In genomic region chr22:46267431-46268279, GRCh38 we compare ENCODE assay signal across 8 cellular contexts. TPM values are rescaled to one million over a fixed set of nuclear protein-coding genes. Genes with fewer than 3 reads are reported as not detected.
A peak's percentile ranks its signal among the peaks of the same experiment; 100 is the strongest.
DNase-seq lines count a peak whose midpoint lies in the region; ATAC-seq and TF ChIP-seq lines count a peak whose summit lies in the region.

TSS of gene TTC38 (plus strand) at chr22:46268008. CDS start at chr22:46268040, 32 bp downstream.

- H3K4me3 ChIP-seq in colonic mucosa: peak within 1 kb of the TSS; percentile 63
- peak within 1 kb of the TSS; percentile 87 for H3K4me3 ChIP-seq in kidney epithelial cell (ENCODE audit: low read depth, low read length)

- no peaks in the 10 kb centered on the region for H3K9me3 ChIP-seq in colonic mucosa

- ATAC-seq in GM19035 (IDR thresholded peaks at IDR 0.05; ENCODE audit: unreplicated experiment): no peak

- no peaks in the 10 kb centered on the region for H3K36me3 ChIP-seq in colonic mucosa
- no peaks in the 10 kb centered on the region for H3K36me3 ChIP-seq in kidney epithelial cell (ENCODE audit: control insufficient read depth, insufficient read depth, low read length)

- H3K4me1 ChIP-seq in colonic mucosa: peaks cover 7% of the 10 kb centered on the region

- intact Hi-C loops in colonic mucosa (cut with DNase I): no loop called here

- TF ChIP-seq CTCF in colonic mucosa (IDR thresholded peaks at IDR 0.05) (no peak), kidney epithelial cell (IDR thresholded peaks at IDR 0.05; ENCODE audit: insufficient read depth, low read length, poor library complexity, severe bottlenecking) (no peak)

- no peaks in the 10 kb centered on the region for H3K27me3 ChIP-seq in colonic mucosa
- H3K27me3 ChIP-seq in kidney epithelial cell (ENCODE audit: control insufficient read depth, insufficient read depth, low read length): no peaks in the 10 kb centered on the region

- peak within 1 kb of the TSS; percentile 86 to 93 for H3K9ac ChIP-seq in colonic mucosa (ENCODE audit: low read depth in 2 of 2, low read length in 2 of 2)

- H3K27ac ChIP-seq in colonic mucosa: peak within 1 kb of the TSS; percentile 78

- DNase-seq in GDM1 (lab: John Stamatoyannopoulos, UW) (peak; percentile 41), HCEC 1CT (peak; percentile 74), NCI-H2171 treated with DMSO at 0.1 percent for 48 hours (lab: John Stamatoyannopoulos, UW) (peak; percentile 12), colonic mucosa (peak; percentile 96), kidney epithelial cell (ENCODE audit: low read depth) (no peak)
- DNase-seq in activated CD4-positive, alpha-beta T cell treated with anti-CD3 and anti-CD28 coated beads for 1 hour: peak; percentile 36
- DNase-seq in stimulated activated CD4-positive, alpha-beta T cell treated with anti-CD3 and anti-CD28 coated beads, Interleukin-12 subunit alpha, Interleukin-12 subunit beta, amount 100 ng/mL, for 48 hours (ENCODE audit: low read depth in 2 of 3, low spot score in 1 of 3): peak in 2 of 3 donors; percentile 5 to 46

RNA-seq across cellular contexts. Expression of gene TTC38, which starts in this region (rescaled TPM):
- total RNA-seq in colonic mucosa: 100 to 1,000 TPM; 124 to 149 TPM
- 28.9 and 39.9 TPM in 2 replicates for total RNA-seq in kidney epithelial cell
